Comparison of ENCODE assay signal across 1 cellular context in genomic region chr9:137459147-137459600, GRCh38.
A peak's percentile ranks its signal among the peaks of the same experiment; 100 is the strongest.
TF ChIP-seq lines count a peak whose summit lies in the region.

Gene NSMF (minus strand): TSS chr9:137459334. CDS start chr9:137459102, 232 bp downstream.

TF ChIP-seq in K562, 482 proteins besides CTCF, POLR2A, EP300 and RAD21 (continued from another document and continues in another):
- TF ChIP-seq ZNF609 (CRISPR knock-in tag; IDR thresholded peaks at IDR 0.05; ENCODE audit: borderline replicate concordance): no peak
- TF ChIP-seq ZBTB43 (CRISPR knock-in tag; IDR thresholded peaks at IDR 0.05): no peak
- no peak for TF ChIP-seq ZNF124 (CRISPR knock-in tag; IDR thresholded peaks at IDR 0.05)
- TF ChIP-seq SMAD1 (IDR thresholded peaks at IDR 0.05; ENCODE audit: low read depth, low read length, partially characterized antibody): peak; percentile 25
- TF ChIP-seq ZSCAN32 (CRISPR knock-in tag; IDR thresholded peaks at IDR 0.05): no peak
- TF ChIP-seq SAP30 (IDR thresholded peaks at IDR 0.05; ENCODE audit: borderline replicate concordance, insufficient read depth, low read depth, low read length, poor library complexity, severe bottlenecking): no peak
- no peak for TF ChIP-seq ETV5 (CRISPR knock-in tag; IDR thresholded peaks at IDR 0.05; ENCODE audit: low read depth)
- TF ChIP-seq PHF20 (IDR thresholded peaks at IDR 0.05; ENCODE audit: partially characterized antibody): no peak
- peak; percentile 85 for TF ChIP-seq CXXC5 (CRISPR knock-in tag; IDR thresholded peaks at IDR 0.05)
- no peak for TF ChIP-seq HDAC2 (IDR thresholded peaks at IDR 0.05)
- TF ChIP-seq TCF15 (CRISPR knock-in tag; IDR thresholded peaks at IDR 0.05): no peak
- no peak for TF ChIP-seq HMBOX1 (IDR thresholded peaks at IDR 0.05)
- no peak for TF ChIP-seq ZNF583 (CRISPR knock-in tag; IDR thresholded peaks at IDR 0.05)
- no peak for TF ChIP-seq SNIP1 (IDR thresholded peaks at IDR 0.05; ENCODE audit: low read depth)
- TF ChIP-seq KHSRP (IDR thresholded peaks at IDR 0.05): no peak
- TF ChIP-seq ZNF184 (CRISPR knock-in tag; IDR thresholded peaks at IDR 0.05): no peak
- TF ChIP-seq ELF4 (CRISPR knock-in tag; IDR thresholded peaks at IDR 0.05): no peak
- no peak for TF ChIP-seq TCF7L2 (IDR thresholded peaks at IDR 0.05; ENCODE audit: low read depth, low read length)
- TF ChIP-seq PHF8 (IDR thresholded peaks at IDR 0.05; ENCODE audit: borderline replicate concordance, low read length): peak; percentile 74; the same call in 1 of the 2 replicates
- TF ChIP-seq HDAC1 (IDR thresholded peaks at IDR 0.05): no peak
- no peak for TF ChIP-seq ZNF75A (CRISPR knock-in tag; IDR thresholded peaks at IDR 0.05)
- no peak for TF ChIP-seq HDAC3 (IDR thresholded peaks at IDR 0.05; ENCODE audit: borderline replicate concordance, partially characterized antibody)
- TF ChIP-seq ZNF280B (CRISPR knock-in tag; IDR thresholded peaks at IDR 0.05): no peak
- no peak for TF ChIP-seq PREB (CRISPR knock-in tag; IDR thresholded peaks at IDR 0.05)
- TF ChIP-seq AFF1 (IDR thresholded peaks at IDR 0.05; ENCODE audit: low read depth in 1 of 2, partially characterized antibody in 2 of 2): no peak
- no peak for TF ChIP-seq ZBTB40 (IDR thresholded peaks at IDR 0.05)
- no peak for TF ChIP-seq ZBTB40 (CRISPR knock-in tag; IDR thresholded peaks at IDR 0.05)
- 0 out of 2 replicates have a peak, but pooled peaks have one; percentile 34 for TF ChIP-seq ZFX (CRISPR knock-in tag; IDR thresholded peaks at IDR 0.05)
- no peak for TF ChIP-seq POLR3G (IDR thresholded peaks at IDR 0.05; ENCODE audit: extremely low read depth, insufficient read length, insufficient replicate concordance)
- TF ChIP-seq HMG20A (CRISPR knock-in tag; conservative IDR thresholded peaks at IDR 0.05): no peak
- TF ChIP-seq PTTG1 (tag; IDR thresholded peaks at IDR 0.05; ENCODE audit: low read depth): no peak
- TF ChIP-seq TRIM28 (IDR thresholded peaks at IDR 0.05): no peak
- no peak for TF ChIP-seq HLTF (IDR thresholded peaks at IDR 0.05)
- TF ChIP-seq SIX5 (IDR thresholded peaks at IDR 0.05; ENCODE audit: borderline replicate concordance in 1 of 2, insufficient read depth in 1 of 2, low read depth in 1 of 2, low read length in 2 of 2): no peak
